ENCODE assay signal across 15 cellular contexts in genomic region chrY:13756615-13757014, GRCh38. TPM values are rescaled to one million over a fixed set of nuclear protein-coding genes. Genes with fewer than 3 reads are reported as not detected.
DNase-seq lines count a peak whose midpoint lies in the region; ATAC-seq and TF ChIP-seq lines count a peak whose summit lies in the region.
"Had no signal": no experiment of that assay in that cellular context is flagged by ENCODE, and none has a peak within 500 bp of the region (broad histone marks: within the 10 kb centered on the region; RNA-seq: fewer than 3 reads in every experiment).

No MANE protein-coding gene starts in this region.

- CTCF ChIA-PET in activated CD4-positive, alpha-beta T cell treated with anti-CD3 and anti-CD28 coated beads, Interleukin-2, amount 10 ng/mL, durations not matched to agents 7 days and 5 days (lab: Charles Lee): no interaction called here

- H3K9me3 Mint-ChIP-seq in activated CD4-positive, alpha-beta T cell treated with anti-CD3 and anti-CD28 coated beads, Interleukin-2, amount 10 ng/mL, durations not matched to agents 7 days and 5 days: no peaks in the 10 kb centered on the region
- no peaks in the 10 kb centered on the region for H3K9me3 Mint-ChIP-seq in stimulated activated naive CD8-positive, alpha-beta T cell treated with anti-CD3 and anti-CD28 coated beads, Interleukin-15, amount 100 ng/mL, for 72 hours
- H3K9me3 Mint-ChIP-seq in activated T-cell treated with anti-CD3 and anti-CD28 coated beads, Interleukin-2, amount 50 U/mL, for 24 hours: no peaks in the 10 kb centered on the region
- H3K9me3 Mint-ChIP-seq: HFFc6 had no signal

- no peak overlapping the region for H3K4me3 Mint-ChIP-seq in activated CD4-positive, alpha-beta T cell treated with anti-CD3 and anti-CD28 coated beads, Interleukin-2, amount 10 ng/mL, durations not matched to agents 7 days and 5 days
- no peak overlapping the region for H3K4me3 Mint-ChIP-seq in stimulated activated naive CD8-positive, alpha-beta T cell treated with anti-CD3 and anti-CD28 coated beads, Interleukin-15, amount 100 ng/mL, for 72 hours
- no peak overlapping the region for H3K4me3 Mint-ChIP-seq in activated T-cell treated with anti-CD3 and anti-CD28 coated beads, Interleukin-2, amount 50 U/mL, for 24 hours
- H3K4me3 Mint-ChIP-seq: HFFc6 had no signal

- H3K27me3 ChIP-seq in foreskin keratinocyte: peaks cover 14% of the 10 kb centered on the region
- H3K27me3 ChIP-seq: BLaER1 had no signal

- POLR2A ChIA-PET in activated CD4-positive, alpha-beta T cell treated with anti-CD3 and anti-CD28 coated beads, Interleukin-2, amount 10 ng/mL, durations not matched to agents 7 days and 5 days (lab: Charles Lee): no interaction called here

- peak; percentile 32 for ATAC-seq in stimulated activated naive CD8-positive, alpha-beta T cell treated with anti-CD3 and anti-CD28 coated beads, Interleukin-15, Interleukin-2, amounts not matched to agents 100 U/mL and 50 U/mL, for 24 hours
- ATAC-seq in stimulated activated naive CD8-positive, alpha-beta T cell treated with anti-CD3 and anti-CD28 coated beads, Interleukin-15, amount 100 ng/mL, for 72 hours: no peak
- peak; percentile 69 for ATAC-seq in foreskin keratinocyte

- H3K27ac Mint-ChIP-seq in activated CD4-positive, alpha-beta T cell treated with anti-CD3 and anti-CD28 coated beads, Interleukin-2, amount 10 ng/mL, durations not matched to agents 7 days and 5 days: no peak overlapping the region
- no peak overlapping the region for H3K27ac Mint-ChIP-seq in stimulated activated naive CD8-positive, alpha-beta T cell treated with anti-CD3 and anti-CD28 coated beads, Interleukin-15, amount 100 ng/mL, for 72 hours
- no peak overlapping the region for H3K27ac Mint-ChIP-seq in activated T-cell treated with anti-CD3 and anti-CD28 coated beads, Interleukin-2, amount 50 U/mL, for 24 hours
- H3K27ac Mint-ChIP-seq: HFFc6 had no signal

- H3K4me1 ChIP-seq in foreskin keratinocyte: no peaks in the 10 kb centered on the region
- H3K4me1 ChIP-seq: BLaER1 had no signal

- TF ChIP-seq CTCF in foreskin keratinocyte (conservative IDR thresholded peaks at IDR 0.05): no peak

- H3K4me1 Mint-ChIP-seq in activated CD4-positive, alpha-beta T cell treated with anti-CD3 and anti-CD28 coated beads, Interleukin-2, amount 10 ng/mL, durations not matched to agents 7 days and 5 days: no peaks in the 10 kb centered on the region
- H3K4me1 Mint-ChIP-seq in stimulated activated naive CD8-positive, alpha-beta T cell treated with anti-CD3 and anti-CD28 coated beads, Interleukin-15, amount 100 ng/mL, for 72 hours: peaks cover 6% of the 10 kb centered on the region
- no peaks in the 10 kb centered on the region for H3K4me1 Mint-ChIP-seq in activated T-cell treated with anti-CD3 and anti-CD28 coated beads, Interleukin-2, amount 50 U/mL, for 24 hours (ENCODE audit: low read depth)

- H3K27ac ChIP-seq in foreskin keratinocyte: no peak overlapping the region
- H3K27ac ChIP-seq: BLaER1, HL-60 had no signal

- no peaks in the 10 kb centered on the region for H3K27me3 Mint-ChIP-seq in activated CD4-positive, alpha-beta T cell treated with anti-CD3 and anti-CD28 coated beads, Interleukin-2, amount 10 ng/mL, durations not matched to agents 7 days and 5 days
- H3K27me3 Mint-ChIP-seq in stimulated activated naive CD8-positive, alpha-beta T cell treated with anti-CD3 and anti-CD28 coated beads, Interleukin-15, amount 100 ng/mL, for 72 hours: no peaks in the 10 kb centered on the region
- H3K27me3 Mint-ChIP-seq in activated T-cell treated with anti-CD3 and anti-CD28 coated beads, Interleukin-2, amount 50 U/mL, for 24 hours: no peaks in the 10 kb centered on the region

- no peaks in the 10 kb centered on the region for H3K36me3 Mint-ChIP-seq in activated CD4-positive, alpha-beta T cell treated with anti-CD3 and anti-CD28 coated beads, Interleukin-2, amount 10 ng/mL, durations not matched to agents 7 days and 5 days (ENCODE audit: low read depth)
- no peaks in the 10 kb centered on the region for H3K36me3 Mint-ChIP-seq in activated T-cell treated with anti-CD3 and anti-CD28 coated beads, Interleukin-2, amount 50 U/mL, for 24 hours (ENCODE audit: low read depth)

- peak; percentile 6 for DNase-seq in activated CD4-positive, alpha-beta T cell treated with anti-CD3 and anti-CD28 coated beads for 48 hours
- no peak for DNase-seq in activated CD4-positive, alpha-beta T cell treated with anti-CD3 and anti-CD28 coated beads, Interleukin-2, amount 10 ng/mL, durations not matched to agents 7 days and 5 days
- no peak for DNase-seq in stimulated activated naive CD8-positive, alpha-beta T cell treated with anti-CD3 and anti-CD28 coated beads, Interleukin-15, Interleukin-2, amounts not matched to agents 100 U/mL and 50 U/mL, for 24 hours
- DNase-seq in stimulated activated naive CD8-positive, alpha-beta T cell treated with anti-CD3 and anti-CD28 coated beads, Interleukin-15, amount 100 ng/mL, for 72 hours: no peak
- DNase-seq in foreskin keratinocyte: peak in 1 of 2 donors; percentile 48
- DNase-seq in kidney glomerular epithelial cell (lab: John Stamatoyannopoulos, UW): no peak
- no peak for DNase-seq in activated T-cell treated with anti-CD3 and anti-CD28 coated beads, Interleukin-2, amount 50 U/mL, for 24 hours
- DNase-seq: 8988T, AML-193, DMS53, GF-D8, HCEC 1CT, HFFc6 had no signal

RNA-seq across cellular contexts. Expression of gene TMSB4Y, which starts 52.9 kb away (rescaled TPM):
- 1 to 10 TPM in 1 of 2 experiments, under 1 TPM in 1; 0.62 to 1.3 TPM for total RNA-seq in activated CD4-positive, alpha-beta T cell treated with anti-CD3 and anti-CD28 coated beads, Interleukin-2, amount 10 ng/mL, durations not matched to agents 7 days and 5 days
- total RNA-seq in foreskin keratinocyte: 0.20 and 0.21 TPM in 2 replicates
- polyA plus RNA-seq in foreskin keratinocyte: 0.16 and 0.26 TPM in 2 replicates
